In genomic region chr11:119739021-119739703, GRCh38 we compare ENCODE assay signal across 1 cellular context.
TF ChIP-seq lines count a peak whose summit lies in the region.

No MANE protein-coding gene starts in this region.

TF ChIP-seq in GM23338, 12 proteins besides CTCF, POLR2A, EP300 and RAD21 (continued from another document):
- no peak for TF ChIP-seq ZNF462 (CRISPR knock-in tag; IDR thresholded peaks at IDR 0.05)
- TF ChIP-seq EZH2 (IDR thresholded peaks at IDR 0.05; ENCODE audit: low read depth, unreplicated experiment), result no peak
- no peak for TF ChIP-seq ZNF114 (CRISPR knock-in tag; IDR thresholded peaks at IDR 0.05)
- no peak for TF ChIP-seq EZH2phosphoT487 (IDR thresholded peaks at IDR 0.05; ENCODE audit: unreplicated experiment)
